Comparison of ENCODE assay signal across 10 cellular contexts in genomic region chr14:99930420-99931274, GRCh38.
DNase-seq lines count a peak whose midpoint lies in the region; ATAC-seq and TF ChIP-seq lines count a peak whose summit lies in the region.
"Had no signal": no experiment of that assay in that cellular context is flagged by ENCODE, and none has a peak within 500 bp of the region (broad histone marks: within the 10 kb centered on the region; RNA-seq: fewer than 3 reads in every experiment).

No MANE protein-coding gene starts in this region.

- peak; percentile 80 for ATAC-seq in GM18873 (IDR thresholded peaks at IDR 0.05; ENCODE audit: low FRiP score, unreplicated experiment)
- peak; percentile 94 for ATAC-seq in HG02884 (IDR thresholded peaks at IDR 0.05; ENCODE audit: unreplicated experiment)
- ATAC-seq in PC-3 = peak; percentile 80

- no peak for TF ChIP-seq EP300 in ovary (IDR thresholded peaks at IDR 0.05)

- H3K9me2 ChIP-seq in PC-3 (replicated peaks; ENCODE audit: low read length) = no peaks in the 10 kb centered on the region

- H3K4me3 ChIP-seq in PC-3 (ENCODE audit: low read length) (no peak overlapping the region), ovary (no peak overlapping the region), right atrium auricular region (no peak overlapping the region)
- H3K4me3 ChIP-seq: lung had no signal

- CTCF ChIA-PET in PC-3 (lab: Charles Lee) = no interaction called here

- H3K4me2 ChIP-seq in PC-3 (ENCODE audit: low read length) = no peak overlapping the region

- POLR2A ChIA-PET in PC-3 (lab: Charles Lee; ENCODE audit: unreplicated experiment) = no interaction called here

- peaks cover 5% of the 10 kb centered on the region for H3K4me1 ChIP-seq in PC-3 (ENCODE audit: insufficient read depth, low read length)
- H3K4me1 ChIP-seq in ovary (ENCODE audit: insufficient read depth) = no peaks in the 10 kb centered on the region
- no peaks in the 10 kb centered on the region for H3K4me1 ChIP-seq in right atrium auricular region

- H2AFZ ChIP-seq in PC-3 (ENCODE audit: low read length) = no peak overlapping the region

- WGBS in ovary, 3 donors = 83 to 86% (median 85%) methylated on average over 6 of the region's 6 CpGs

- H4K20me1 ChIP-seq in PC-3 (ENCODE audit: low read length) = no peaks in the 10 kb centered on the region

- no peaks in the 10 kb centered on the region for H3K9me3 ChIP-seq in PC-3 (ENCODE audit: low read length)
- no peaks in the 10 kb centered on the region for H3K9me3 ChIP-seq in ovary
- H3K9me3 ChIP-seq in right atrium auricular region = no peaks in the 10 kb centered on the region

- peak; percentile 8 for DNase-seq in EH (ENCODE audit: low read depth)
- DNase-seq in PC-3 = peak; percentile 41
- DNase-seq in ovary = no peak
- DNase-seq in right atrium auricular region (ENCODE audit: low spot score) = no peak
- DNase-seq in stimulated activated CD4-positive, alpha-beta T cell treated with anti-CD3 and anti-CD28 coated beads, Interleukin-12 subunit alpha, Interleukin-12 subunit beta, amount 100 ng/mL, for 4 hours = no peak
- DNase-seq in CD1c-positive myeloid dendritic cell (ENCODE audit: extremely low spot score) = no peak
- DNase-seq: central memory CD4-positive, alpha-beta T cell had no signal

- no peak for TF ChIP-seq POLR2A in ovary (IDR thresholded peaks at IDR 0.05)

- intact Hi-C loops in PC-3 (cut with micrococcal nuclease) = no loop called here
- intact Hi-C loops in ovary (cut with DNase I) = no loop called here

- no peak overlapping the region for H3K9ac ChIP-seq in PC-3 (ENCODE audit: low read length)

- BruUV-seq in PC-3 (replicated peaks; lab: Mats Ljungman, UMichigan) = no TSS peak

- H3K36me3 ChIP-seq in PC-3 (ENCODE audit: low read depth, low read length) (no peaks in the 10 kb centered on the region), ovary (no peaks in the 10 kb centered on the region), right atrium auricular region (no peaks in the 10 kb centered on the region)

- H3F3A ChIP-seq in PC-3 (ENCODE audit: low read length, unreplicated experiment) = no peaks in the 10 kb centered on the region

- no peaks in the 10 kb centered on the region for H3K27me3 ChIP-seq in PC-3 (ENCODE audit: low read length)
- H3K27me3 ChIP-seq in ovary = no peaks in the 10 kb centered on the region
- H3K27me3 ChIP-seq in right atrium auricular region = no peaks in the 10 kb centered on the region

- H3K79me2 ChIP-seq in PC-3 (ENCODE audit: low read length) = no peaks in the 10 kb centered on the region

- no peak for TF ChIP-seq CTCF in PC-3 (conservative IDR thresholded peaks at IDR 0.05; ENCODE audit: low read depth, low read length)
- TF ChIP-seq CTCF in ovary (IDR thresholded peaks at IDR 0.05) = no peak
- no peak for TF ChIP-seq CTCF in right atrium auricular region (IDR thresholded peaks at IDR 0.05)

- H3K27ac ChIP-seq in PC-3 (ENCODE audit: low read length) = no peak overlapping the region
- H3K27ac ChIP-seq in ovary = no peak overlapping the region
- no peak overlapping the region for H3K27ac ChIP-seq in right atrium auricular region

Comparison
In these comparisons a context has a peak if more than half of its experiments do, and no peak if none do; other contexts are left out.
1. DNase-seq: peak in EH (single experiment) and PC-3 (single experiment); none in ovary (0 of 5), right atrium auricular region (single experiment), stimulated activated CD4-positive, alpha-beta T cell treated with anti-CD3 and anti-CD28 coated beads, Interleukin-12 subunit alpha, Interleukin-12 subunit beta, amount 100 ng/mL, for 4 hours (single experiment) and CD1c-positive myeloid dendritic cell (single experiment).
2. Peak in every context shown above with its lines, with median percentiles within 50 percentile points of each other: ATAC-seq.